In genomic region chr11:65260756-65261590, GRCh38 we compare ENCODE assay signal across 8 cellular contexts. TPM values are rescaled to one million over a fixed set of nuclear protein-coding genes. Genes with fewer than 3 reads are reported as not detected.
DNase-seq lines count a peak whose midpoint lies in the region; ATAC-seq and TF ChIP-seq lines count a peak whose summit lies in the region.

No MANE protein-coding gene starts in this region.

- no peak overlapping the region for H3K23ac ChIP-seq in H9 (ENCODE audit: insufficient read length, low read depth, low read length)

- H4K91ac ChIP-seq in H9 (ENCODE audit: insufficient read length, low read depth, low read length): no peak overlapping the region

- H3K27ac ChIP-seq in H9 (ENCODE audit: insufficient read length, low read depth, low read length): no peak overlapping the region
- no peak overlapping the region for H3K27ac ChIP-seq in iPS DF 6.9 (ENCODE audit: low read length)

- peaks cover 7% of the 10 kb centered on the region; the same call in 1 of the 2 replicates for H3K79me2 ChIP-seq in H9 (ENCODE audit: insufficient read depth, low read length)

- H3K36me3 ChIP-seq in BE2C (no peaks in the 10 kb centered on the region), iPS DF 6.9 (ENCODE audit: control insufficient read depth, insufficient read depth, low read length) (no peaks in the 10 kb centered on the region)

- no peak overlapping the region for H4K8ac ChIP-seq in H9 (replicated peaks; ENCODE audit: insufficient read length, low read depth, low read length)

- no peak overlapping the region for H2AK5ac ChIP-seq in H9 (ENCODE audit: insufficient read length, low read length)

- POLR2A ChIA-PET in WTC11 (lab: Charles Lee): interaction anchor here (0.5 to 2.0 kb wide), 4 partner anchors 14 to 69 kb away, joined by 3 to 13 read pairs (median 4); partner anchors contain the start of gene CDC42EP2

- H2BK12ac ChIP-seq in H9 (ENCODE audit: insufficient read length, low read depth, low read length): no peak overlapping the region

- H3T11ph ChIP-seq in H9 (ENCODE audit: low read length): no peak overlapping the region

- H3K4me1 Mint-ChIP-seq in H9: peaks cover 17 to 21% of the 10 kb centered on the region in 2 experiments
- peaks cover 18% of the 10 kb centered on the region for H3K4me1 Mint-ChIP-seq in WTC11
- H3K4me1 Mint-ChIP-seq in stimulated activated naive CD8-positive, alpha-beta T cell treated with anti-CD3 and anti-CD28 coated beads, Interleukin-15, amount 100 ng/mL, for 72 hours: peaks cover 56% of the 10 kb centered on the region

- H3K18ac ChIP-seq in H9 (ENCODE audit: insufficient read length, low read depth, low read length): no peak overlapping the region

- peaks cover 3% of the 10 kb centered on the region; the same call in 1 of the 2 replicates for H3K27me3 Mint-ChIP-seq in H9 (ENCODE audit: low read depth)
- peaks cover 13% of the 10 kb centered on the region for H3K27me3 Mint-ChIP-seq in WTC11 (ENCODE audit: low read depth)
- no peaks in the 10 kb centered on the region for H3K27me3 Mint-ChIP-seq in stimulated activated naive CD8-positive, alpha-beta T cell treated with anti-CD3 and anti-CD28 coated beads, Interleukin-15, amount 100 ng/mL, for 72 hours

- H3K56ac ChIP-seq in H9 (ENCODE audit: insufficient read length, low read depth, low read length): no peak overlapping the region

- H2BK120ac ChIP-seq in H9 (ENCODE audit: low read depth, low read length, poor library complexity, severe bottlenecking): no peak overlapping the region

- H3K9me3 Mint-ChIP-seq in H9: no peaks in the 10 kb centered on the region
- no peaks in the 10 kb centered on the region for H3K9me3 Mint-ChIP-seq in WTC11
- no peaks in the 10 kb centered on the region for H3K9me3 Mint-ChIP-seq in stimulated activated naive CD8-positive, alpha-beta T cell treated with anti-CD3 and anti-CD28 coated beads, Interleukin-15, amount 100 ng/mL, for 72 hours

- no peaks in the 10 kb centered on the region for H4K20me1 ChIP-seq in H9 (ENCODE audit: control insufficient read depth, insufficient read depth, insufficient read length)

- H3K27ac Mint-ChIP-seq in H9 (peak overlapping the region; percentile 1 to 94 (median 93); a peak in 3 of 7 replicates), WTC11 (peak overlapping the region; percentile 43)
- H3K27ac Mint-ChIP-seq in stimulated activated naive CD8-positive, alpha-beta T cell treated with anti-CD3 and anti-CD28 coated beads, Interleukin-15, amount 100 ng/mL, for 72 hours: peak overlapping the region; percentile 55 to 95

- H3K4me1 ChIP-seq in BE2C (no peaks in the 10 kb centered on the region), H9 (ENCODE audit: insufficient read depth, low read length) (0 out of 2 replicates have a peak, but pooled peaks cover 3% of the 10 kb centered on the region), iPS DF 6.9 (ENCODE audit: control insufficient read depth, insufficient read depth, low read length) (no peaks in the 10 kb centered on the region)

- no peak overlapping the region for H3K14ac ChIP-seq in H9 (ENCODE audit: insufficient read depth, low read length)

- no peak overlapping the region for H2AFZ ChIP-seq in H9 (ENCODE audit: low read length)

- H2BK5ac ChIP-seq in H9 (ENCODE audit: insufficient read length, low read length): no peak overlapping the region

- H3K27me3 ChIP-seq in BE2C (no peaks in the 10 kb centered on the region), H9 (ENCODE audit: insufficient read depth, low read length) (no peaks in the 10 kb centered on the region), iPS DF 6.9 (ENCODE audit: control insufficient read depth, insufficient read depth, low read length) (no peaks in the 10 kb centered on the region)

- H3K4me2 ChIP-seq in H9 (ENCODE audit: insufficient read depth, insufficient read length, low read length): peak overlapping the region; percentile 57

- peak overlapping the region; percentile 53 for H3K9ac ChIP-seq in H9 (ENCODE audit: extremely low read depth, insufficient read length, low read length)

- no peak overlapping the region for H4K5ac ChIP-seq in H9 (ENCODE audit: insufficient read length, low read depth, low read length)

- TF ChIP-seq CTCF in BE2C (IDR thresholded peaks at IDR 0.05; ENCODE audit: low read depth, low read length): no peak
- TF ChIP-seq CTCF in H9 (conservative IDR thresholded peaks at IDR 0.05): no peak
- TF ChIP-seq CTCF in WTC11 (IDR thresholded peaks at IDR 0.05): no peak

- H2BK20ac ChIP-seq in H9 (ENCODE audit: low read depth, low read length, poor library complexity, severe bottlenecking): no peak overlapping the region

- no CpG with 5 or more reads among the region's 26 CpGs for WGBS in H9 (ENCODE audit: extremely low coverage, insufficient read length, low lambda C conversion rate)
- no CpG with 5 or more reads among the region's 26 CpGs for WGBS in iPS DF 6.9 (ENCODE audit: insufficient coverage, insufficient read length)

- H3K36me3 Mint-ChIP-seq in H9 (ENCODE audit: insufficient read depth in 1 of 3, low read depth in 3 of 3): peaks cover 9 to 26% (median 22%) of the 10 kb centered on the region in 3 experiments; a peak in 6 of 7 replicates
- H3K36me3 Mint-ChIP-seq in WTC11: peaks cover 9% of the 10 kb centered on the region

- H3K9me3 ChIP-seq in BE2C: no peaks in the 10 kb centered on the region
- H3K9me3 ChIP-seq in H9 (ENCODE audit: control insufficient read depth, low read depth, low read length): no peaks in the 10 kb centered on the region
- no peaks in the 10 kb centered on the region for H3K9me3 ChIP-seq in iPS DF 6.9 (ENCODE audit: control insufficient read depth, insufficient read depth, low read length)

- DNase-seq in BE2C (no peak), H9 (no peak), WTC11 (ENCODE audit: low spot score) (no peak), iPS DF 6.9 (ENCODE audit: low read depth, low spot score) (no peak), cortex of kidney (lab: John Stamatoyannopoulos, UW) (no peak), DMS114 treated with DMSO at 0.1 percent for 48 hours (lab: John Stamatoyannopoulos, UW; ENCODE audit: unreplicated experiment) (no peak)
- DNase-seq in stimulated activated naive CD8-positive, alpha-beta T cell treated with anti-CD3 and anti-CD28 coated beads, Interleukin-15, amount 100 ng/mL, for 72 hours: no peak

- no peak overlapping the region for H3K4ac ChIP-seq in H9 (ENCODE audit: low read depth, low read length)

- peak overlapping the region; percentile 82 for H3K4me3 ChIP-seq in BE2C (ENCODE audit: low read depth, low read length)
- peak overlapping the region; percentile 77; the same call in 1 of the 2 replicates for H3K4me3 ChIP-seq in iPS DF 6.9 (ENCODE audit: low read length)

- H2BK15ac ChIP-seq in H9 (ENCODE audit: low read depth, low read length): no peak overlapping the region

- peak; percentile 41 for ATAC-seq in WTC11
- no peak for ATAC-seq in stimulated activated naive CD8-positive, alpha-beta T cell treated with anti-CD3 and anti-CD28 coated beads, Interleukin-15, amount 100 ng/mL, for 72 hours
- no peak for ATAC-seq in HG03439 (IDR thresholded peaks at IDR 0.05; ENCODE audit: unreplicated experiment)

- peaks cover 13% of the 10 kb centered on the region for H3K23me2 ChIP-seq in H9 (ENCODE audit: insufficient read length, low read depth, low read length, poor library complexity, severe bottlenecking)

- CTCF ChIA-PET in WTC11 (lab: Charles Lee): interaction anchor here (1.0 to 6.4 kb wide), 9 partner anchors 11 to 333 kb away, joined by 3 to 51 read pairs (median 12); partner anchors contain the start of genes CDC42EP2 and DPF2

- no peaks in the 10 kb centered on the region for H3K79me1 ChIP-seq in H9 (ENCODE audit: insufficient read depth, low read depth, low read length, poor library complexity, severe bottlenecking)

- H3K4me3 Mint-ChIP-seq in H9 (peak overlapping the region; percentile 92 to 95), WTC11 (peak overlapping the region; percentile 92)
- H3K4me3 Mint-ChIP-seq in stimulated activated naive CD8-positive, alpha-beta T cell treated with anti-CD3 and anti-CD28 coated beads, Interleukin-15, amount 100 ng/mL, for 72 hours: peak overlapping the region; percentile 74 to 82

TF ChIP-seq in WTC11, 78 proteins besides CTCF, POLR2A, EP300 and RAD21:
- 0 out of 2 replicates have a peak, but pooled peaks have one; percentile 8 for TF ChIP-seq SMAD4 (CRISPR knock-in tag; IDR thresholded peaks at IDR 0.05)
- no peak for TF ChIP-seq AFF4 (CRISPR knock-in tag; IDR thresholded peaks at IDR 0.05; ENCODE audit: borderline replicate concordance)

RNA-seq across cellular contexts. Expression of gene POLA2, which starts 0.8 kb away (rescaled TPM):
- polyA plus RNA-seq in BE2C (2012; ENCODE audit: insufficient read depth, insufficient read length, low read depth): 2.9 TPM
- total RNA-seq in H9 (2021) (37.7 and 41.5 TPM in 2 replicates), WTC11 (2021) (26.9 to 35.6 TPM (median 28.5 TPM) in 3 replicates)

RNA-seq across cellular contexts. Expression of gene CDC42EP2, which starts 53.7 kb away (rescaled TPM):
- 14.6 TPM for polyA plus RNA-seq in BE2C (2012; ENCODE audit: insufficient read depth, insufficient read length, low read depth)
- total RNA-seq in H9 (2021): 10.9 and 11.9 TPM in 2 replicates
- total RNA-seq in WTC11 (2021): 11.0 to 15.2 TPM (median 11.5 TPM) in 3 replicates

Comparison
In these comparisons a context has a peak if more than half of its experiments do, and no peak if none do; other contexts are left out.
1. H3K27ac Mint-ChIP-seq: peak in every context shown above with its lines; median percentile 93 in H9; 75 in stimulated activated naive CD8-positive, alpha-beta T cell treated with anti-CD3 and anti-CD28 coated beads, Interleukin-15, amount 100 ng/mL, for 72 hours; 43 in WTC11.